ENCODE assay signal across 8 cellular contexts in genomic region chr6:154529957-154530356, GRCh38.
"Had no signal": no experiment of that assay in that cellular context is flagged by ENCODE, and none has a peak within 500 bp of the region (broad histone marks: within the 10 kb centered on the region; RNA-seq: fewer than 3 reads in every experiment).

No MANE protein-coding gene starts in this region.

- ATAC-seq: GM12878 had no signal

- DNase-seq: GDM1, GF-D8 had no signal

- H3K4me3 ChIP-seq: GM12878 had no signal

- FAIRE-seq: G401.6, GM12878, GM12891, GM12892, GM18507, GM19239 had no signal
